Comparison of ENCODE assay signal across 9 cellular contexts in genomic region chr5:119470851-119471451, GRCh38. TPM values are rescaled to one million over a fixed set of nuclear protein-coding genes. Genes with fewer than 3 reads are reported as not detected.
DNase-seq lines count a peak whose midpoint lies in the region; ATAC-seq, FAIRE-seq and TF ChIP-seq lines count a peak whose summit lies in the region.
"Had no signal": no experiment of that assay in that cellular context is flagged by ENCODE, and none has a peak within 500 bp of the region (broad histone marks: within the 10 kb centered on the region; RNA-seq: fewer than 3 reads in every experiment).

No MANE protein-coding gene starts in this region.

- H3K4me1 ChIP-seq in kidney (ENCODE audit: control insufficient read depth in 1 of 2, insufficient read depth in 1 of 2, low read depth in 1 of 2, low read length in 2 of 2): no peaks in the 10 kb centered on the region

- peak; percentile 35; the same call in 1 of the 2 replicates for TF ChIP-seq CTCF in WI38 (IDR thresholded peaks at IDR 0.05; ENCODE audit: low read depth, low read length)
- peak; percentile 34 for TF ChIP-seq CTCF in kidney (IDR thresholded peaks at IDR 0.05; ENCODE audit: borderline replicate concordance, extremely low read depth, insufficient read depth)

- H3K9ac ChIP-seq in kidney (ENCODE audit: low read length in 2 of 2): no peak overlapping the region
- H3K9ac ChIP-seq: BLaER1 had no signal

- no peak overlapping the region for H3K27ac ChIP-seq in kidney (ENCODE audit: low read depth in 2 of 2, low read length in 2 of 2)
- H3K27ac ChIP-seq: BLaER1 had no signal

- no peak overlapping the region for H3K4me3 ChIP-seq in WI38 (ENCODE audit: low read depth, low read length)
- H3K4me3 ChIP-seq in kidney (ENCODE audit: low read length in 2 of 2): no peak overlapping the region
- H3K4me3 ChIP-seq: BLaER1 had no signal

- ATAC-seq in GM19372 (IDR thresholded peaks at IDR 0.05; ENCODE audit: low read depth, unreplicated experiment) (peak; percentile 54), HG03565 (IDR thresholded peaks at IDR 0.05; ENCODE audit: unreplicated experiment) (peak; percentile 48)

- peaks cover 0 to 2% of the 10 kb centered on the region in 2 donors for H3K36me3 ChIP-seq in kidney (ENCODE audit: control insufficient read depth in 1 of 2, insufficient read depth in 2 of 2, low read length in 2 of 2)

- FAIRE-seq in kidney (lab: Jason Lieb, UNC): no peak

- peak; percentile 38 for DNase-seq in DMS 273 (lab: John Stamatoyannopoulos, UW; ENCODE audit: unreplicated experiment)
- no peak for DNase-seq in DMS 273 treated with DMSO at 0.1 percent for 48 hours (lab: John Stamatoyannopoulos, UW)
- DNase-seq in kidney: no peak
- no peak for DNase-seq in iPS-NIHi7 (ENCODE audit: extremely low spot score)
- no peak for DNase-seq in NCI-H1694 treated with DMSO at 0.1 percent for 48 hours (lab: John Stamatoyannopoulos, UW)

- intact Hi-C loops in kidney (cut with DNase I): no loop called here

- H3K9me3 ChIP-seq in kidney (ENCODE audit: control insufficient read depth in 1 of 2, low read length in 2 of 2): peaks cover 4 to 14% of the 10 kb centered on the region in 2 donors

RNA-seq across cellular contexts. Expression of gene HSD17B4, which starts 18.7 kb away (rescaled TPM):
- total RNA-seq in kidney: 202 TPM
- polyA plus RNA-seq in kidney (ENCODE audit: insufficient read depth, low read depth, low replicate concordance): 212 TPM
